ENCODE assay signal across 1 cellular context in genomic region chr20:32232487-32232886, GRCh38.
TF ChIP-seq lines count a peak whose summit lies in the region.

No MANE protein-coding gene starts in this region.

TF ChIP-seq in HepG2, 621 proteins besides CTCF, POLR2A, EP300 and RAD21:
- no peak for TF ChIP-seq ZNF788 (CRISPR knock-in tag; IDR thresholded peaks at IDR 0.05; ENCODE audit: borderline replicate concordance)
- no peak for TF ChIP-seq ZFAT (CRISPR knock-in tag; conservative IDR thresholded peaks at IDR 0.05)
- no peak for TF ChIP-seq YY1 (IDR thresholded peaks at IDR 0.05; ENCODE audit: insufficient read depth, insufficient replicate concordance, low read depth, low read length)
- no peak for TF ChIP-seq RBAK (CRISPR knock-in tag; IDR thresholded peaks at IDR 0.05)
- no peak for TF ChIP-seq SOX5 (CRISPR knock-in tag; IDR thresholded peaks at IDR 0.05; ENCODE audit: borderline replicate concordance)
- TF ChIP-seq DRAP1 (CRISPR knock-in tag; IDR thresholded peaks at IDR 0.05) = no peak
- TF ChIP-seq ATF2 (CRISPR knock-in tag; IDR thresholded peaks at IDR 0.05) = no peak
- no peak for TF ChIP-seq ZNF792 (CRISPR knock-in tag; IDR thresholded peaks at IDR 0.05)
- no peak for TF ChIP-seq ZNF749 (CRISPR knock-in tag; IDR thresholded peaks at IDR 0.05; ENCODE audit: borderline replicate concordance)
- no peak for TF ChIP-seq ZNF704 (CRISPR knock-in tag; IDR thresholded peaks at IDR 0.05; ENCODE audit: borderline replicate concordance)
- no peak for TF ChIP-seq ZFY (CRISPR knock-in tag; IDR thresholded peaks at IDR 0.05)
- no peak for TF ChIP-seq SNAPC4 (CRISPR knock-in tag; IDR thresholded peaks at IDR 0.05)
- no peak for TF ChIP-seq ZNF597 (CRISPR knock-in tag; IDR thresholded peaks at IDR 0.05)
- TF ChIP-seq ARNT2 (CRISPR knock-in tag; IDR thresholded peaks at IDR 0.05; ENCODE audit: low read depth) = no peak
TF ChIP-seq in HepG2: peak in this region for 0.
